10 cellular contexts compared by ENCODE assay signal in the genomic region with DNA sequence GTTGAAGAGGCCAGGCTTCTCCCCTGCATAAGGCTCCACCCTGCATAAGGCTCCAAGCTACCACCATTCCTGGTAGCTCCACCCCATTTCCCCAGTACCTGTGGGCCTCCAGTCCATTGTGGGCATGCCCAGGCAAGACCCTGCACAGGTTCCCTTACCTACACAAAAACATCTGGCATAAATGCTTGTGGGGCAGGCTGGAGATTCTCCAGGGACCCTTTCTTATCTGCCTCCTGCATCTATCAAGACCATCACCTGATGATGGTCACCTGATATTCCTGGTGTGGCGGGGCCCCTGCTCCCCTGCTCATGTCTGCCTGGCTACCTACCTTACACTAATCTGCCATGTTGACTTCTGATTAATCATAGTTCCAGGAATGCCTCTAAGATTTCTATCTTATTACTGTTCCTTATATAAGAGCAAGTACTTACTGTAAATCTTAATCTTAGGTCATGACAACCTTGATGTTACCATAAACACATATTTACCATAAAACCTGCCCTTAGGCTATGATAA. TPM values are rescaled to one million over a fixed set of nuclear protein-coding genes. Genes with fewer than 3 reads are reported as not detected.
A peak's percentile ranks its signal among the peaks of the same experiment; 100 is the strongest.
DNase-seq lines count a peak whose midpoint lies in the region; ATAC-seq, FAIRE-seq and TF ChIP-seq lines count a peak whose summit lies in the region.
"Had no signal": no experiment of that assay in that cellular context is flagged by ENCODE, and none has a peak within 500 bp of the region (broad histone marks: within the 10 kb centered on the region; RNA-seq: fewer than 3 reads in every experiment).

No MANE protein-coding gene starts in this region.

- H3K79me2 ChIP-seq in HCT116 (ENCODE audit: insufficient read depth, low read length): no peaks in the 10 kb centered on the region

- no peaks in the 10 kb centered on the region for H3K36me3 ChIP-seq in HCT116 (ENCODE audit: control insufficient read depth in 1 of 2, insufficient read depth in 2 of 2, low read length in 2 of 2)
- H3K36me3 ChIP-seq: sigmoid colon, vagina had no signal

- H3K4me1 Mint-ChIP-seq in natural killer cell: peaks cover 92 to 93% of the 10 kb centered on the region in 2 donors

- TF ChIP-seq RAD21 in HCT116 (IDR thresholded peaks at IDR 0.05; ENCODE audit: low read depth): no peak

- POLR2A ChIA-PET in HCT116 (lab: Charles Lee): no interaction called here

- H3K27me3 Mint-ChIP-seq in natural killer cell (ENCODE audit: low read depth in 2 of 2): no peaks in the 10 kb centered on the region

- no peak for TF ChIP-seq POLR2A in HCT116 (IDR thresholded peaks at IDR 0.05; ENCODE audit: borderline replicate concordance, extremely low read depth, insufficient read depth, insufficient read length)

- RAD21 ChIA-PET in HCT116 (lab: Charles Lee; ENCODE audit: low non-redundant PET in 1 of 2, low total read pairs in 2 of 2, uncharacterized antibody in 2 of 2, unreplicated experiment in 2 of 2): no interaction called here

- H3K27ac Mint-ChIP-seq in activated naive CD4-positive, alpha-beta T cell treated with anti-CD3 and anti-CD28 coated beads, Interleukin-2, amount 50 U/mL, for 72 hours: peak overlapping the region; percentile 95 to 98
- H3K27ac Mint-ChIP-seq in natural killer cell: peak overlapping the region; percentile 67 to 78

- peaks cover 48 to 89% of the 10 kb centered on the region in 2 donors for H3K36me3 Mint-ChIP-seq in activated naive CD4-positive, alpha-beta T cell treated with anti-CD3 and anti-CD28 coated beads, Interleukin-2, amount 50 U/mL, for 72 hours
- no peaks in the 10 kb centered on the region for H3K36me3 Mint-ChIP-seq in natural killer cell

- no peak overlapping the region for H3K4me3 Mint-ChIP-seq in natural killer cell

- no peaks in the 10 kb centered on the region for H3K27me3 ChIP-seq in HCT116 (ENCODE audit: insufficient read depth, low read length)
- H3K27me3 ChIP-seq: sigmoid colon, vagina had no signal

- FAIRE-seq in urothelium cell line (lab: Jason Lieb, UNC): no peak

- TF ChIP-seq CTCF in HCT116 (IDR thresholded peaks at IDR 0.05 in 2 of 3, conservative IDR thresholded peaks at IDR 0.05 in 1 of 3; ENCODE audit: borderline replicate concordance in 1 of 3, insufficient read depth in 1 of 3, low read depth in 2 of 3, low read length in 2 of 3): no peak
- TF ChIP-seq CTCF in natural killer cell (IDR thresholded peaks at IDR 0.05): no peak

- peaks cover 16 to 22% of the 10 kb centered on the region in 2 experiments; a peak in 3 of 4 replicates for H3K9me3 ChIP-seq in HCT116 (ENCODE audit: control insufficient read depth in 1 of 2, insufficient read depth in 1 of 2, low read depth in 1 of 2, low read length in 2 of 2)
- H3K9me3 ChIP-seq: vagina had no signal

- CTCF ChIA-PET in HCT116 (lab: Charles Lee): no interaction called here

- peaks cover 0 to 9% of the 10 kb centered on the region in 2 experiments; a peak in 1 of 4 replicates for H3K4me1 ChIP-seq in HCT116 (ENCODE audit: control insufficient read depth in 1 of 2, insufficient read depth in 2 of 2, low read length in 2 of 2)
- H3K4me1 ChIP-seq: sigmoid colon had no signal

- peaks cover 8 to 12% of the 10 kb centered on the region in 2 donors for H3K9me3 Mint-ChIP-seq in activated naive CD4-positive, alpha-beta T cell treated with anti-CD3 and anti-CD28 coated beads, Interleukin-2, amount 50 U/mL, for 72 hours
- H3K9me3 Mint-ChIP-seq in natural killer cell: no peaks in the 10 kb centered on the region

- H4K20me1 ChIP-seq in HCT116 (ENCODE audit: insufficient read depth): no peaks in the 10 kb centered on the region

- no peak overlapping the region for H3K9ac ChIP-seq in HCT116 (ENCODE audit: low read length)

- no TSS peak for BruUV-seq in HCT116 (replicated peaks; lab: Mats Ljungman, UMichigan)

- peak overlapping the region; percentile 31; the same call in 1 of the 2 replicates for H3K27ac ChIP-seq in HCT116 (ENCODE audit: low read depth, low read length)
- H3K27ac ChIP-seq: sigmoid colon, vagina had no signal

- no peak overlapping the region for H3K4me3 ChIP-seq in HCT116 (replicated peaks in 1 of 2; ENCODE audit: low read depth in 1 of 2, low read length in 2 of 2)
- H3K4me3 ChIP-seq: sigmoid colon, vagina had no signal

- DNase-seq in HCT116 (ENCODE audit: low read depth, low spot score): no peak
- DNase-seq in NCI-H146 treated with DMSO at 0.1 percent for 48 hours (lab: John Stamatoyannopoulos, UW; ENCODE audit: unreplicated experiment): peak; percentile 12
- no peak for DNase-seq in activated naive CD4-positive, alpha-beta T cell treated with anti-CD3 and anti-CD28 coated beads, Interleukin-2, amount 50 U/mL, for 72 hours (ENCODE audit: low spot score in 2 of 2)
- no peak for DNase-seq in natural killer cell
- DNase-seq in urothelium cell line (ENCODE audit: low spot score): no peak
- DNase-seq: anterior cingulate cortex, sigmoid colon had no signal

- no peaks in the 10 kb centered on the region for H3K9me2 ChIP-seq in HCT116 (ENCODE audit: insufficient read depth)

- H3K4me2 ChIP-seq in HCT116 (ENCODE audit: low read length): no peak overlapping the region

- peak; percentile 44 for ATAC-seq in HCT116
- peak; percentile 63 to 76 for ATAC-seq in activated naive CD4-positive, alpha-beta T cell treated with anti-CD3 and anti-CD28 coated beads, Interleukin-2, amount 50 U/mL, for 72 hours
- ATAC-seq in natural killer cell: no peak
- ATAC-seq in GM21576 (IDR thresholded peaks at IDR 0.05; ENCODE audit: unreplicated experiment): no peak
- ATAC-seq in GM21786 (IDR thresholded peaks at IDR 0.05; ENCODE audit: unreplicated experiment): no peak

- peak overlapping the region; percentile 56 for H2AFZ ChIP-seq in HCT116 (ENCODE audit: low read depth, low read length, poor library complexity, severe bottlenecking)

- intact Hi-C loops in HCT116 (cut with micrococcal nuclease) (no loop called here), natural killer cell (cut with micrococcal nuclease) (no loop called here)

TF ChIP-seq in HCT116, 20 proteins besides CTCF, POLR2A, EP300 and RAD21:
- TF ChIP-seq SP1 (IDR thresholded peaks at IDR 0.05; ENCODE audit: low read depth) (no peak), EZH2 (IDR thresholded peaks at IDR 0.05) (no peak)

RNA-seq across cellular contexts. Expression of a gene that starts 41.0 kb away (rescaled TPM):
- total RNA-seq in HCT116 (2021; ENCODE audit: unreplicated experiment) (3.3 TPM), natural killer cell (100 to 1,000 TPM; 133 to 204 (median 193) TPM)
- 2.3 and 2.7 TPM in 2 replicates for polyA plus RNA-seq in HCT116 (2012)
- total RNA-seq in activated naive CD4-positive, alpha-beta T cell treated with anti-CD3 and anti-CD28 coated beads, Interleukin-2, amount 50 U/mL, for 72 hours: 10 to 100 TPM; 49.7 to 61.0 TPM

Comparison
In these comparisons a context has a peak if more than half of its experiments do, and no peak if none do; other contexts are left out.
1. ATAC-seq: peak in HCT116 (single experiment) and activated naive CD4-positive, alpha-beta T cell treated with anti-CD3 and anti-CD28 coated beads, Interleukin-2, amount 50 U/mL, for 72 hours (2 of 2); none in natural killer cell (0 of 3), GM21576 (single experiment) and GM21786 (single experiment).
2. RNA of a gene that starts 41.0 kb away (total RNA-seq): 133 to 204 TPM in natural killer cell and 49.7 to 61.0 TPM in activated naive CD4-positive, alpha-beta T cell treated with anti-CD3 and anti-CD28 coated beads, Interleukin-2, amount 50 U/mL, for 72 hours; 3.3 TPM in HCT116 (single experiment); every median in the first group is over 10 times any median in the second.